Comparison of ENCODE assay signal across 16 cellular contexts in genomic region chr20:50333131-50333530, GRCh38.
A peak's percentile ranks its signal among the peaks of the same experiment; 100 is the strongest.
DNase-seq lines count a peak whose midpoint lies in the region; ATAC-seq and TF ChIP-seq lines count a peak whose summit lies in the region.
"Had no signal": no experiment of that assay in that cellular context is flagged by ENCODE, and none has a peak within 500 bp of the region (broad histone marks: within the 10 kb centered on the region; RNA-seq: fewer than 3 reads in every experiment).

No MANE protein-coding gene starts in this region.

- no peaks in the 10 kb centered on the region for H4K20me1 ChIP-seq in GM23338 (replicated peaks; ENCODE audit: insufficient read depth)

- H2BK12ac ChIP-seq in mesenchymal stem cell (ENCODE audit: low read length in 2 of 2) = no peak overlapping the region

- ATAC-seq in GM23338 = no peak

- no peak overlapping the region for H2BK120ac ChIP-seq in mesenchymal stem cell (ENCODE audit: low read depth, low read length)

- no peaks in the 10 kb centered on the region for H3K79me1 ChIP-seq in mesenchymal stem cell (replicated peaks; ENCODE audit: low read length, poor library complexity, severe bottlenecking)

- no peak overlapping the region for H2BK5ac ChIP-seq in mesenchymal stem cell (ENCODE audit: low read depth, low read length, poor library complexity, severe bottlenecking)

- H3K9me3 ChIP-seq in adipocyte (ENCODE audit: control insufficient read depth, low read length) (peaks cover 5% of the 10 kb centered on the region), mesenchymal stem cell (ENCODE audit: control insufficient read depth, low read length) (no peaks in the 10 kb centered on the region), suprapubic skin (no peaks in the 10 kb centered on the region)
- H3K9me3 ChIP-seq: MG63, SJSA1 had no signal

- H3K14ac ChIP-seq in mesenchymal stem cell (ENCODE audit: low read length in 2 of 2) = no peak overlapping the region

- H3K18ac ChIP-seq in mesenchymal stem cell (ENCODE audit: low read depth in 1 of 2, low read length in 2 of 2) = no peak overlapping the region

- H2AFZ ChIP-seq in GM23338 = peak overlapping the region; percentile 43; the same call in 1 of the 2 replicates
- no peak overlapping the region for H2AFZ ChIP-seq in mesenchymal stem cell (ENCODE audit: low read depth, low read length)

- no peak for DNase-seq in GM23338 (ENCODE audit: low spot score)
- DNase-seq in adipocyte (ENCODE audit: low read depth) = no peak
- no peak for DNase-seq in mesenchymal stem cell
- no peak for DNase-seq in suprapubic skin (ENCODE audit: low spot score in 2 of 2)
- no peak for DNase-seq in DMS114 treated with DMSO at 0.1 percent for 48 hours (lab: John Stamatoyannopoulos, UW; ENCODE audit: unreplicated experiment)
- DNase-seq in activated CD8-positive, alpha-beta memory T cell treated with anti-CD3 and anti-CD28 coated beads, Interleukin-2, amount 50 U/mL, for 48 hours = no peak
- DNase-seq in C1 segment of cervical spinal cord (lab: John Stamatoyannopoulos, UW) = no peak
- DNase-seq: AML-193; CD4-positive, alpha-beta T cell; NCI-H1417; NCI-H2081; NCI-H510A treated with DMSO at 0.1 percent for 48 hours; RPMI8226 had no signal

- no peaks in the 10 kb centered on the region for H3K4me1 ChIP-seq in GM23338 (ENCODE audit: insufficient read depth)
- H3K4me1 ChIP-seq in adipocyte (ENCODE audit: control insufficient read depth, insufficient read depth, low read length) = peaks cover 64% of the 10 kb centered on the region
- H3K4me1 ChIP-seq in mesenchymal stem cell (ENCODE audit: control insufficient read depth, insufficient read depth, low read depth, low read length) = peaks cover 3% of the 10 kb centered on the region
- H3K4me1 ChIP-seq in suprapubic skin = peaks cover 45% of the 10 kb centered on the region

- H3K79me2 ChIP-seq in GM23338 (replicated peaks; ENCODE audit: insufficient read depth) = no peaks in the 10 kb centered on the region

- H3K23ac ChIP-seq in mesenchymal stem cell (ENCODE audit: low read length in 2 of 2) = no peak overlapping the region

- 93% methylated on average over 4 of the region's 4 CpGs for WGBS in mesenchymal stem cell
- WGBS in suprapubic skin = 84% methylated on average over 4 of the region's 4 CpGs

- no peak overlapping the region for H3K4me2 ChIP-seq in GM23338
- H3K4me2 ChIP-seq in mesenchymal stem cell (ENCODE audit: low read length, poor library complexity, severe bottlenecking) = no peak overlapping the region
- H3K4me2 ChIP-seq: KMS-11 had no signal

- TF ChIP-seq POLR2A in suprapubic skin (IDR thresholded peaks at IDR 0.05) = no peak

- no peaks in the 10 kb centered on the region; the same call in 2 of the 3 replicates for H3K9me3 Mint-ChIP-seq in GM23338
- H3K9me3 Mint-ChIP-seq: CD4-positive, alpha-beta T cell had no signal

- H3K4ac ChIP-seq in mesenchymal stem cell (ENCODE audit: low read depth in 1 of 2, low read length in 2 of 2) = no peak overlapping the region

- H3K9ac ChIP-seq in adipocyte (ENCODE audit: low read length) (peak overlapping the region; percentile 77), mesenchymal stem cell (ENCODE audit: low read length) (peak overlapping the region; percentile 71)
- H3K9ac ChIP-seq: KMS-11 had no signal

- no peak overlapping the region for H3K27ac Mint-ChIP-seq in GM23338
- H3K27ac Mint-ChIP-seq: CD4-positive, alpha-beta T cell had no signal

- TF ChIP-seq CTCF in GM23338 (conservative IDR thresholded peaks at IDR 0.05; ENCODE audit: low read depth in 2 of 2) = no peak
- TF ChIP-seq CTCF in suprapubic skin (IDR thresholded peaks at IDR 0.05) = no peak

- H3K36me3 ChIP-seq in GM23338 (ENCODE audit: insufficient read depth) (no peaks in the 10 kb centered on the region), adipocyte (ENCODE audit: control insufficient read depth, insufficient read depth, low read length, severe bottlenecking) (no peaks in the 10 kb centered on the region), mesenchymal stem cell (ENCODE audit: control insufficient read depth in 1 of 2, insufficient read depth in 2 of 2, low read depth in 1 of 2, low read length in 2 of 2) (no peaks in the 10 kb centered on the region), suprapubic skin (no peaks in the 10 kb centered on the region)
- H3K36me3 ChIP-seq: MG63, SJSA1 had no signal

- no peak overlapping the region for H2AK5ac ChIP-seq in mesenchymal stem cell (ENCODE audit: low read length, severe bottlenecking)

- H3K4me3 Mint-ChIP-seq in GM23338 = no peak overlapping the region
- H3K4me3 Mint-ChIP-seq: CD4-positive, alpha-beta T cell had no signal

- peaks cover 1% of the 10 kb centered on the region; the same call in 2 of the 3 replicates for H3K4me1 Mint-ChIP-seq in GM23338

- H3K9me2 ChIP-seq in GM23338 (ENCODE audit: insufficient read depth) = no peaks in the 10 kb centered on the region

- H3K27ac ChIP-seq in GM23338 (ENCODE audit: low read depth) = no peak overlapping the region
- no peak overlapping the region for H3K27ac ChIP-seq in mesenchymal stem cell (ENCODE audit: low read length, poor library complexity, severe bottlenecking)
- H3K27ac ChIP-seq in suprapubic skin = peak overlapping the region; percentile 30
- H3K27ac ChIP-seq: KMS-11, SJSA1 had no signal

- no peak overlapping the region for H4K8ac ChIP-seq in mesenchymal stem cell (ENCODE audit: low read length)

- peaks cover 6% of the 10 kb centered on the region for H3K27me3 Mint-ChIP-seq in GM23338 (ENCODE audit: insufficient read depth, low read depth, poor library complexity)
- H3K27me3 Mint-ChIP-seq: CD4-positive, alpha-beta T cell had no signal

- H3K36me3 Mint-ChIP-seq in GM23338 (ENCODE audit: low read depth) = no peaks in the 10 kb centered on the region

- H2BK15ac ChIP-seq in mesenchymal stem cell (ENCODE audit: low read depth, poor library complexity, severe bottlenecking) = no peak overlapping the region

- H3K4me3 ChIP-seq in GM23338 = no peak overlapping the region
- H3K4me3 ChIP-seq in adipocyte (ENCODE audit: low read length) = peak overlapping the region; percentile 52
- no peak overlapping the region for H3K4me3 ChIP-seq in mesenchymal stem cell (ENCODE audit: insufficient read depth in 1 of 2, low read depth in 1 of 2, low read length in 2 of 2)
- no peak overlapping the region for H3K4me3 ChIP-seq in suprapubic skin
- H3K4me3 ChIP-seq: MG63, SJSA1 had no signal

- no peak overlapping the region for H4K91ac ChIP-seq in mesenchymal stem cell (ENCODE audit: low read length)

- H3K27me3 ChIP-seq in GM23338 (ENCODE audit: insufficient read depth) = no peaks in the 10 kb centered on the region
- H3K27me3 ChIP-seq in adipocyte (replicated peaks; ENCODE audit: control insufficient read depth, insufficient read depth, low read length) = no peaks in the 10 kb centered on the region
- H3K27me3 ChIP-seq in mesenchymal stem cell (ENCODE audit: control insufficient read depth in 1 of 2, insufficient read depth in 1 of 2, low read length in 2 of 2) = no peaks in the 10 kb centered on the region
- no peaks in the 10 kb centered on the region for H3K27me3 ChIP-seq in suprapubic skin
- H3K27me3 ChIP-seq: MG63, SJSA1 had no signal

- no peaks in the 10 kb centered on the region for H3F3A ChIP-seq in GM23338 (replicated peaks; ENCODE audit: low read depth)

- TF ChIP-seq EP300 in suprapubic skin (IDR thresholded peaks at IDR 0.05) = no peak

TF ChIP-seq in GM23338, 12 proteins besides CTCF, POLR2A, EP300 and RAD21 (continues in another document):
- TF ChIP-seq EZH2phosphoT487 (IDR thresholded peaks at IDR 0.05; ENCODE audit: unreplicated experiment) (no peak), ETS1 (IDR thresholded peaks at IDR 0.05) (no peak), JUNB (IDR thresholded peaks at IDR 0.05; ENCODE audit: unreplicated experiment) (no peak), NANOG (IDR thresholded peaks at IDR 0.05; ENCODE audit: borderline replicate concordance) (no peak), ZNF331 (CRISPR knock-in tag; IDR thresholded peaks at IDR 0.05; ENCODE audit: low read depth) (no peak)
